ENCODE assay signal across 11 cellular contexts in the genomic region with DNA sequence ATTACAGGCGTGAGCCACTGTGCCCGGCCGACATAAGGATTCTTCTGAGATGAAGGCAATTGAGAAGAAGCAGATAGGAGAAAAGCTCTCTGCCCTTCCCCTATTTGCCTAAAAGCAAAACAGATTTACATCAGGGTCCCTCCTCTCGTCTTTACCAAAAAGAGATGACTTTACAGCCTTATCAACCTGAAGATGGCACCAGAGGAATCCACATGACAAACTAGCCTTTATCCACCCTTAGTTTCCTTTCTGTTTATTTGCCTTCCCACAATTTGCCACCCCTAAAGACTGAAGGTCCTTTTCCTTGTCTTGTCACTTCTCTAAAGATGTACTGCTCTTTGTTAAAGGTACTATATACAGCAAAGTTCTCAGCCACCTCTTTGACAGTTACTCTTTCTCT.
DNase-seq lines count a peak whose midpoint lies in the region; ATAC-seq, FAIRE-seq and TF ChIP-seq lines count a peak whose summit lies in the region.
"Had no signal": no experiment of that assay in that cellular context is flagged by ENCODE, and none has a peak within 500 bp of the region (broad histone marks: within the 10 kb centered on the region; RNA-seq: fewer than 3 reads in every experiment).

No MANE protein-coding gene starts in this region.

- TF ChIP-seq CTCF in A673 (conservative IDR thresholded peaks at IDR 0.05; ENCODE audit: low read depth, low read length) (peak; percentile 35), GM12875 (IDR thresholded peaks at IDR 0.05; ENCODE audit: borderline replicate concordance, insufficient read depth, low read depth, low read length) (peak; percentile 17; the same call in 1 of the 2 replicates), fibroblast of pulmonary artery (IDR thresholded peaks at IDR 0.05; ENCODE audit: low read length, missing control alignments) (peak; percentile 17)

- WGBS in small intestine, 3 donors, result 52 to 66% (median 56%) methylated on average over 4 of the region's 4 CpGs

- ATAC-seq in HG03196 (IDR thresholded peaks at IDR 0.05; ENCODE audit: unreplicated experiment) (no peak), GM21576 (IDR thresholded peaks at IDR 0.05; ENCODE audit: unreplicated experiment) (no peak)

- POLR2A ChIA-PET in A673 (lab: Charles Lee; ENCODE audit: low non-redundant PET), result no interaction called here

- H3K9me3 ChIP-seq in A673 (ENCODE audit: low read depth, low read length, poor library complexity, severe bottlenecking) (no peaks in the 10 kb centered on the region), small intestine (ENCODE audit: control insufficient read depth, low read depth) (no peaks in the 10 kb centered on the region)
- H3K9me3 ChIP-seq: thoracic aorta had no signal

- BruUV-seq in A673 (replicated peaks; lab: Mats Ljungman, UMichigan), result no TSS peak

- FAIRE-seq in small intestine (lab: Jason Lieb, UNC), result no peak

- no peaks in the 10 kb centered on the region for H3K36me3 ChIP-seq in A673 (ENCODE audit: insufficient read depth, low read length, poor library complexity, severe bottlenecking)
- no peaks in the 10 kb centered on the region for H3K36me3 ChIP-seq in small intestine (ENCODE audit: control insufficient read depth in 2 of 2, insufficient read depth in 2 of 2, low read length in 2 of 2)
- H3K36me3 ChIP-seq: thoracic aorta had no signal

- H3K27ac ChIP-seq in A673 (ENCODE audit: low read depth, low read length, poor library complexity, severe bottlenecking) (no peak overlapping the region), small intestine (ENCODE audit: low read depth in 1 of 2, low read length in 1 of 2) (no peak overlapping the region)
- H3K27ac ChIP-seq: thoracic aorta had no signal

- no peaks in the 10 kb centered on the region for H3K27me3 ChIP-seq in A673 (replicated peaks; ENCODE audit: insufficient read depth, low read depth, low read length, poor library complexity)
- no peaks in the 10 kb centered on the region for H3K27me3 ChIP-seq in small intestine (ENCODE audit: control insufficient read depth in 2 of 2, insufficient read depth in 2 of 2, low read length in 2 of 2)

- CTCF ChIA-PET in A673 (lab: Charles Lee), result no interaction called here

- peak; percentile 37 for DNase-seq in A673 (ENCODE audit: low spot score)
- DNase-seq in NCI-H1694 treated with DMSO at 0.1 percent for 48 hours (lab: John Stamatoyannopoulos, UW), result peak; percentile 5
- peak; percentile 36 for DNase-seq in fibroblast of pulmonary artery (ENCODE audit: low read depth)
- no peak for DNase-seq in hepatic stellate cell (ENCODE audit: low spot score)
- no peak for DNase-seq in small intestine
- DNase-seq: activated T-cell treated with anti-CD3 and anti-CD28 coated beads, Interleukin-2, amount 50 U/mL, for 4 hours; glutamatergic neuron had no signal

- H3K4me3 ChIP-seq in A673 (ENCODE audit: low read depth, low read length, poor library complexity, severe bottlenecking) (no peak overlapping the region), GM12875 (ENCODE audit: low read depth, low read length) (no peak overlapping the region), fibroblast of pulmonary artery (replicated peaks; ENCODE audit: low read depth, low read length) (no peak overlapping the region), small intestine (ENCODE audit: low read depth in 1 of 2, low read length in 2 of 2) (no peak overlapping the region)
- H3K4me3 ChIP-seq: thoracic aorta had no signal

- no peaks in the 10 kb centered on the region for H3K4me1 ChIP-seq in A673 (ENCODE audit: insufficient read depth, low read length, poor library complexity, severe bottlenecking)
- H3K4me1 ChIP-seq in small intestine (ENCODE audit: control insufficient read depth in 2 of 2, insufficient read depth in 1 of 2, low read depth in 1 of 2, low read length in 1 of 2), result no peaks in the 10 kb centered on the region

- intact Hi-C loops in A673 (cut with micrococcal nuclease; ENCODE audit: unreplicated experiment), result no loop called here

Comparison
In these comparisons a context has a peak if more than half of its experiments do, and no peak if none do; other contexts are left out.
1. DNase-seq: peak in A673 (single experiment), NCI-H1694 treated with DMSO at 0.1 percent for 48 hours (single experiment) and fibroblast of pulmonary artery (single experiment); none in hepatic stellate cell (single experiment) and small intestine (single experiment).
2. Peak in every context shown above with its lines, with median percentiles within 50 percentile points of each other: CTCF ChIP-seq.